In the genomic region with DNA sequence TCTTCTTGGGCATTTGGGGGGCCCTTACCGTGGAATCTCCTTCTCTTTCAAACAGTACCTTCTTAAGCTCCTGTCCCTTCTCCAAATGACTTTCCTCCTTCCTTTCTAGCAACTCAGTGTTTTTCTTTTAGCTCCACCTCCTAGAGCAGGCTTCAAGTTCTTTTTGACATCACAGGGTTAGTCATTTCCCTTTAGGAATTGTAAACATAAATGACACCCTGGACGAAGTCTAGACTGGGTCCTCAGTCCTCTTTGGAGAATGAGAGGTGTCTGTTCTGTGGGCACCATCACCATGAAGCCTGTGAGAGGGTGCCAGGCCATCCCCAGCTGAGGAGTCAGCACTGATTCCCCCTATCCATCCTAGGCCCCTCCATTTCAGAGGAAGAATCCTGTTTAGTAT, we compare ENCODE assay signal across 20 cellular contexts.
DNase-seq lines count a peak whose midpoint lies in the region; FAIRE-seq and TF ChIP-seq lines count a peak whose summit lies in the region.
"Had no signal": no experiment of that assay in that cellular context is flagged by ENCODE, and none has a peak within 500 bp of the region (broad histone marks: within the 10 kb centered on the region; RNA-seq: fewer than 3 reads in every experiment).

No MANE protein-coding gene starts in this region.

- H3K4me1 ChIP-seq in GM23248 (ENCODE audit: insufficient read depth) (no peaks in the 10 kb centered on the region), liver (ENCODE audit: control insufficient read depth in 4 of 4, insufficient read depth in 4 of 4, low read length in 3 of 4) (peaks cover 4 to 54% (median 47%) of the 10 kb centered on the region in 4 donors), tibial artery (no peaks in the 10 kb centered on the region)

- in situ Hi-C loops in GM23248 (cut with MboI), result no loop called here

- intact Hi-C loops in tibial artery (cut with DNase I; ENCODE audit: low total_unique reads), result no loop called here

- TF ChIP-seq CTCF in bronchial epithelial cell (IDR thresholded peaks at IDR 0.05; ENCODE audit: insufficient read depth, low read length, severe bottlenecking) (no peak), liver (IDR thresholded peaks at IDR 0.05; ENCODE audit: low read depth, low read length, missing input control) (no peak), tibial artery (IDR thresholded peaks at IDR 0.05) (no peak)

- H3K4me2 ChIP-seq in GM23248 (ENCODE audit: unreplicated experiment), result no peak overlapping the region
- H3K4me2 ChIP-seq: PC-9 had no signal

- H2AFZ ChIP-seq in GM23248, result no peak overlapping the region
- H2AFZ ChIP-seq: PC-9 had no signal

- WGBS in GM23248 (ENCODE audit: low coverage in 1 of 2, low lambda C conversion rate in 2 of 2, missing lambda C conversion rate in 2 of 2), 2 experiments, result 12 to 15% methylated on average over 2 of the region's 2 CpGs
- WGBS in liver, result 36% methylated on average over 2 of the region's 2 CpGs

- no peaks in the 10 kb centered on the region for H3K79me2 ChIP-seq in GM23248 (ENCODE audit: insufficient read depth)

- H3K27ac ChIP-seq in GM23248, result no peak overlapping the region
- peak overlapping the region; percentile 49 to 67 for H3K27ac ChIP-seq in liver (ENCODE audit: low read depth in 1 of 2, low read length in 2 of 2)
- peak overlapping the region; percentile 93 for H3K27ac ChIP-seq in temporal lobe (ENCODE audit: low read depth, low read length)
- H3K27ac ChIP-seq in tibial artery, result no peak overlapping the region
- H3K27ac ChIP-seq: BLaER1, HL-60, PC-9 had no signal

- no peak for TF ChIP-seq RAD21 in liver (IDR thresholded peaks at IDR 0.05)

- peak; percentile 9 for DNase-seq in GM23248
- DNase-seq in bronchial epithelial cell (ENCODE audit: low read depth), result peak; percentile 7
- DNase-seq in tibial artery, result no peak
- DNase-seq in NCI-H748 treated with DMSO at 0.1 percent for 48 hours (lab: John Stamatoyannopoulos, UW), result no peak
- no peak for DNase-seq in activated effector memory CD4-positive, alpha-beta T cell treated with Interleukin-2 at 50 U/mL for 16 hours
- DNase-seq: CD4-positive, CD25-positive, alpha-beta regulatory T cell; Karpas-422; MV-4-11; NCI-H1105 treated with DMSO at 0.1 percent for 48 hours; NCI-H146; NCI-H1930; NCI-H2107; NCI-H446; NCI-H524 treated with DMSO at 0.1 percent for 48 hours; PC-9; Right ventricle myocardium superior had no signal

- H3K9me2 ChIP-seq in GM23248 (ENCODE audit: insufficient read depth), result no peaks in the 10 kb centered on the region

- no peaks in the 10 kb centered on the region for H3K9me3 ChIP-seq in GM23248 (ENCODE audit: low read depth)
- H3K9me3 ChIP-seq in liver (ENCODE audit: control insufficient read depth in 4 of 4, low read length in 3 of 4), result no peaks in the 10 kb centered on the region
- no peaks in the 10 kb centered on the region for H3K9me3 ChIP-seq in tibial artery

- H3K4me3 ChIP-seq in GM23248 (no peak overlapping the region), bronchial epithelial cell (ENCODE audit: low read depth, low read length) (no peak overlapping the region), liver (ENCODE audit: low read depth in 1 of 3, low read length in 3 of 3) (peak overlapping the region in 1 of 3 donors; percentile 5), tibial artery (no peak overlapping the region)
- H3K4me3 ChIP-seq: BLaER1, PC-9 had no signal

- H4K20me1 ChIP-seq in GM23248 (ENCODE audit: insufficient read depth), result no peaks in the 10 kb centered on the region
- H4K20me1 ChIP-seq: BLaER1 had no signal

- H3F3A ChIP-seq in GM23248 (ENCODE audit: insufficient read depth), result no peaks in the 10 kb centered on the region

- FAIRE-seq in bronchial epithelial cell (lab: Jason Lieb, UNC), result no peak

- H3K27me3 ChIP-seq in GM23248 (replicated peaks; ENCODE audit: insufficient read depth) (0 out of 2 replicates have a peak, but pooled peaks cover 7% of the 10 kb centered on the region), bronchial epithelial cell (ENCODE audit: control insufficient read depth, insufficient read depth, low read length) (no peaks in the 10 kb centered on the region), liver (ENCODE audit: control insufficient read depth in 4 of 4, insufficient read depth in 4 of 4, low read length in 3 of 4) (no peaks in the 10 kb centered on the region), tibial artery (peaks cover 0 to 8% of the 10 kb centered on the region in 2 donors)
- H3K27me3 ChIP-seq: BLaER1 had no signal

- H3K9ac ChIP-seq in GM23248 (no peak overlapping the region), liver (ENCODE audit: low read depth in 1 of 2, low read length in 2 of 2) (peak overlapping the region in 1 of 2 donors; percentile 54)
- H3K9ac ChIP-seq: BLaER1 had no signal

- H3K36me3 ChIP-seq in GM23248 (ENCODE audit: low read depth) (no peaks in the 10 kb centered on the region), bronchial epithelial cell (ENCODE audit: control insufficient read depth, insufficient read depth, low read length) (no peaks in the 10 kb centered on the region), liver (ENCODE audit: control insufficient read depth in 4 of 4, insufficient read depth in 3 of 4, low read depth in 1 of 4, low read length in 3 of 4) (no peaks in the 10 kb centered on the region), tibial artery (no peaks in the 10 kb centered on the region)
- H3K36me3 ChIP-seq: BLaER1 had no signal

TF ChIP-seq in liver, 16 proteins besides CTCF, POLR2A, EP300 and RAD21:
- TF ChIP-seq TAF1 (conservative IDR thresholded peaks at IDR 0.05) (no peak), NR2F2 (IDR thresholded peaks at IDR 0.05) (no peak), FOXA2 (IDR thresholded peaks at IDR 0.05) (no peak), MAX (IDR thresholded peaks at IDR 0.05) (no peak), HNF4A (conservative IDR thresholded peaks at IDR 0.05) (peak in 1 of 2 donors; percentile 47), YY1 (IDR thresholded peaks at IDR 0.05) (no peak)
- TF ChIP-seq, protein P1, sequence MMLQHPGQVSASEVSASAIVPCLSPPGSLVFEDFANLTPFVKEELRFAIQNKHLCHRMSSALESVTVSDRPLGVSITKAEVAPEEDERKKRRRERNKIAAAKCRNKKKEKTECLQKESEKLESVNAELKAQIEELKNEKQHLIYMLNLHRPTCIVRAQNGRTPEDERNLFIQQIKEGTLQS (IDR thresholded peaks at IDR 0.05), result no peak

Comparison
In these comparisons a context has a peak if more than half of its experiments do, and no peak if none do; other contexts are left out.
1. DNase-seq: peak in GM23248 (single experiment) and bronchial epithelial cell (single experiment); none in tibial artery (0 of 2), NCI-H748 treated with DMSO at 0.1 percent for 48 hours (single experiment) and activated effector memory CD4-positive, alpha-beta T cell treated with Interleukin-2 at 50 U/mL for 16 hours (single experiment).
2. H3K27ac ChIP-seq: peak in liver (2 of 2) and temporal lobe (single experiment); none in GM23248 (single experiment) and tibial artery (0 of 2).